Comparison of ENCODE assay signal across 31 cellular contexts in the genomic region with DNA sequence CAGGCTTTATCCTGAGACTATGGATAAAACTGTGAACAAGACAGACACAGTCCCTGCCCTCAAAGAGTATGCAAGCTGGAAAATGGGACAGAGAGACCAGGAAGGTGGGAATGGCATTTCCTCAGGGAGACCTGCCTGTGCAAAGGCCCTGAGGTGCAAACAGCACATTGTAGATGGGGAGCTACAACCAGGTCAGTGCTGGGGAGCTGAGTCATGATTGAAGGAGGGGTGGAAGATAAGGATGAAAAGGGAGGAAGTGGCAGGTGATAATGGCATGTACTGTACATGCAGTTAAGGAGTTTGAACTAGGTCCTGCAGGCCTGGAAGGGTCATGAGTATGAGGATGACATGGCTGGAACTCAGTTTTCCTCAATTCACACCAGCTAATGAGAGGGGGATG.
"Had no signal": no experiment of that assay in that cellular context is flagged by ENCODE, and none has a peak within 500 bp of the region (broad histone marks: within the 10 kb centered on the region; RNA-seq: fewer than 3 reads in every experiment).

No MANE protein-coding gene starts in this region.

- ATAC-seq: esophagus mucosa; left colon; naive thymus-derived CD8-positive, alpha-beta T cell; psoas muscle; stimulated activated naive CD8-positive, alpha-beta T cell treated with anti-CD3 and anti-CD28 coated beads, Interleukin-15, Interleukin-2, amounts not matched to agents 100 U/mL and 50 U/mL, for 24 hours had no signal

- H3K27me3 Mint-ChIP-seq: activated CD4-positive, alpha-beta memory T cell treated with anti-CD3 and anti-CD28 coated beads for 36 hours; activated CD4-positive, alpha-beta T cell treated with anti-CD3 and anti-CD28 coated beads, Interleukin-2, amount 10 ng/mL, durations not matched to agents 24 days and 14 days; activated naive CD8-positive, alpha-beta T cell treated with anti-CD3 and anti-CD28 coated beads, Interleukin-2, amount 10 ng/mL, durations not matched to agents 7 days and 5 days had no signal

- H3K27ac Mint-ChIP-seq: activated CD4-positive, alpha-beta memory T cell treated with anti-CD3 and anti-CD28 coated beads for 36 hours; activated CD4-positive, alpha-beta T cell treated with anti-CD3 and anti-CD28 coated beads, Interleukin-2, amount 10 ng/mL, durations not matched to agents 24 days and 14 days; activated naive CD4-positive, alpha-beta T cell treated with anti-CD3 and anti-CD28 coated beads for 36 hours; activated naive CD8-positive, alpha-beta T cell treated with anti-CD3 and anti-CD28 coated beads, Interleukin-2, amount 10 ng/mL, durations not matched to agents 7 days and 5 days; activated T-helper 1 cell treated with anti-CD3 and anti-CD28 coated beads, Interleukin-12 subunit alpha, Interleukin-12 subunit beta, Interleukin-2, Interleukin-4 antibody, amounts not matched to agents 30 ng/mL and 10 ng/mL and 1 ng/mL, durations not matched to agents 14 hours and 24 hours and 36 hours; mesothelial cell of epicardium; T-helper 2 cell treated with Interferon-gamma antibody and Interleukin-4, amounts not matched to agents 5 μg/mL and 100 μg/mL, for 36 hours had no signal

- H3K27ac ChIP-seq: parathyroid adenoma, psoas muscle, thoracic aorta, WERI-Rb-1 had no signal

- FAIRE-seq: endothelial cell of umbilical vein, kidney, urothelium cell line had no signal

- H3K4me3 ChIP-seq: psoas muscle, thoracic aorta had no signal

- H3K36me3 ChIP-seq: thoracic aorta, WERI-Rb-1 had no signal

- H3K36me3 Mint-ChIP-seq: activated CD4-positive, alpha-beta memory T cell treated with anti-CD3 and anti-CD28 coated beads for 36 hours; activated naive CD8-positive, alpha-beta T cell treated with anti-CD3 and anti-CD28 coated beads, Interleukin-2, amount 10 ng/mL, durations not matched to agents 7 days and 5 days; naive thymus-derived CD8-positive, alpha-beta T cell had no signal

- H3K9me3 Mint-ChIP-seq: activated CD4-positive, alpha-beta memory T cell treated with anti-CD3 and anti-CD28 coated beads for 36 hours; activated CD4-positive, alpha-beta T cell treated with anti-CD3 and anti-CD28 coated beads, Interleukin-2, amount 10 ng/mL, durations not matched to agents 24 days and 14 days; activated naive CD4-positive, alpha-beta T cell treated with anti-CD3 and anti-CD28 coated beads for 36 hours; activated naive CD8-positive, alpha-beta T cell treated with anti-CD3 and anti-CD28 coated beads, Interleukin-2, amount 10 ng/mL, durations not matched to agents 7 days and 5 days; activated T-helper 1 cell treated with anti-CD3 and anti-CD28 coated beads, Interleukin-12 subunit alpha, Interleukin-12 subunit beta, Interleukin-2, Interleukin-4 antibody, amounts not matched to agents 30 ng/mL and 10 ng/mL and 1 ng/mL, durations not matched to agents 14 hours and 24 hours and 36 hours; naive thymus-derived CD8-positive, alpha-beta T cell; T-helper 2 cell treated with Interferon-gamma antibody and Interleukin-4, amounts not matched to agents 5 μg/mL and 100 μg/mL, for 36 hours had no signal

- H3K4me3 Mint-ChIP-seq: activated CD4-positive, alpha-beta memory T cell treated with anti-CD3 and anti-CD28 coated beads for 36 hours; activated CD4-positive, alpha-beta T cell treated with anti-CD3 and anti-CD28 coated beads, Interleukin-2, amount 10 ng/mL, durations not matched to agents 24 days and 14 days; activated naive CD4-positive, alpha-beta T cell treated with anti-CD3 and anti-CD28 coated beads for 36 hours; activated naive CD8-positive, alpha-beta T cell treated with anti-CD3 and anti-CD28 coated beads, Interleukin-2, amount 10 ng/mL, durations not matched to agents 7 days and 5 days; activated T-helper 1 cell treated with anti-CD3 and anti-CD28 coated beads, Interleukin-12 subunit alpha, Interleukin-12 subunit beta, Interleukin-2, Interleukin-4 antibody, amounts not matched to agents 30 ng/mL and 10 ng/mL and 1 ng/mL, durations not matched to agents 14 hours and 24 hours and 36 hours; mesothelial cell of epicardium; naive thymus-derived CD8-positive, alpha-beta T cell; neural crest cell; T-helper 2 cell treated with Interferon-gamma antibody and Interleukin-4, amounts not matched to agents 5 μg/mL and 100 μg/mL, for 36 hours had no signal

- DNase-seq: activated CD4-positive, alpha-beta memory T cell treated with anti-CD3 and anti-CD28 coated beads for 36 hours; activated CD4-positive, alpha-beta T cell treated with anti-CD3 and anti-CD28 coated beads, Interleukin-2, amount 10 ng/mL, durations not matched to agents 24 days and 14 days; activated CD4-positive, CD25-positive, alpha-beta regulatory T cell treated with anti-CD3 and anti-CD28 coated beads, Interleukin-2, amount 50 U/mL, for 72 hours; activated CD8-positive, alpha-beta memory T cell treated with anti-CD3 and anti-CD28 coated beads, Interleukin-2, amount 50 U/mL, for 4 hours; activated effector memory CD4-positive, alpha-beta T cell treated with anti-CD3 and anti-CD28 coated beads, Interleukin-2, amount 50 U/mL, for 16 hours; activated naive CD4-positive, alpha-beta T cell treated with anti-CD3 and anti-CD28 coated beads for 36 hours; activated naive CD8-positive, alpha-beta T cell treated with anti-CD3 and anti-CD28 coated beads, Interleukin-2, amount 10 ng/mL, durations not matched to agents 7 days and 5 days; activated T-cell treated with anti-CD3 and anti-CD28 coated beads, Interleukin-2, amount 50 U/mL, for 1 hour; amniotic stem cell; central memory CD4-positive, alpha-beta T cell; foreskin fibroblast; head of caudate nucleus; hippocampal formation; kidney; left colon; mammary epithelial cell; naive thymus-derived CD8-positive, alpha-beta T cell; occipital lobe; psoas muscle; stimulated activated naive CD8-positive, alpha-beta T cell treated with anti-CD3 and anti-CD28 coated beads, Interleukin-15, Interleukin-2, amounts not matched to agents 100 U/mL and 50 U/mL, for 24 hours; trophoblast cell; WERI-Rb-1 had no signal

- H3K4me1 Mint-ChIP-seq: activated CD4-positive, alpha-beta T cell treated with anti-CD3 and anti-CD28 coated beads, Interleukin-2, amount 10 ng/mL, durations not matched to agents 24 days and 14 days; activated naive CD8-positive, alpha-beta T cell treated with anti-CD3 and anti-CD28 coated beads, Interleukin-2, amount 10 ng/mL, durations not matched to agents 7 days and 5 days had no signal

- H3K9me3 ChIP-seq: psoas muscle, thoracic aorta had no signal
